Comparison of ENCODE assay signal across 27 cellular contexts in the genomic region with DNA sequence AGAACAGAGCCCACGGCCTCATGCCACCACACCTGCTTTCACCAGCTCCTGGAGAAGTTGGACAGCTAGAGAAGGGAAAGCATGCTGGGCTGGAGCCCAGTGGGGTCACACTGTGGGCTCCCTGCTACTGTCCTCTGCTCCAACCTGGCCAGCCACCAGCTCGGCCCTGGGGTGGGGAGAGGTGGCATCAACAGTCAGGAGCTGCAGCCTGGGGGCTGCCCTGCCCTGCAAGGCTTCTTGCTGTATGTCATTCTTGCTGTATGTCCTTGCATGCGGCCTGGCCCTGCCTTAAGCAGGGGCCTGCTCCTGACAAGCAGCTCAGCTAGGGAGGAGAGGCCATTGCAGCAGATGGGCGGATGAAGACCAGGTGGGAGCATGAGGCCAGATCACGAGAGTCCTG.
"Had no signal": no experiment of that assay in that cellular context is flagged by ENCODE, and none has a peak within 500 bp of the region (broad histone marks: within the 10 kb centered on the region; RNA-seq: fewer than 3 reads in every experiment).

No MANE protein-coding gene starts in this region.

- DNase-seq: stimulated activated CD4-positive, alpha-beta T cell treated with anti-CD3 and anti-CD28 coated beads, Interleukin-2, amount 100 ng/mL, for 48 hours; stimulated activated CD4-positive, alpha-beta T cell treated with anti-CD3 and anti-CD28 coated beads, Interleukin-4, amount 100 ng/mL, for 1 hour; stimulated activated CD4-positive, alpha-beta T cell treated with anti-CD3 and anti-CD28 coated beads, Interleukin-4, amount 100 ng/mL, for 24 hours; stimulated activated CD4-positive, alpha-beta T cell treated with anti-CD3 and anti-CD28 coated beads, Interleukin-4, amount 100 ng/mL, for 4 hours; stimulated activated CD8-positive, alpha-beta memory T cell treated with anti-CD3 and anti-CD28 coated beads, Interleukin-4, amount 100 ng/mL, for 48 hours; stimulated activated naive B cell treated with anti-CD40 and anti-IgM and Interleukin-4, amounts not matched to agents 10 μg/mL and 1 μg/mL and 100 μg/mL, for 72 hours; stimulated activated naive CD4-positive, alpha-beta T cell; stimulated activated naive CD4-positive, alpha-beta T cell treated with Interleukin-2 at 50 U/mL for 16 hours; stimulated activated naive CD8-positive, alpha-beta T cell treated with anti-CD3 and anti-CD28 coated beads, Interleukin-15, amount 100 ng/mL, for 72 hours; stimulated activated naive CD8-positive, alpha-beta T cell treated with anti-CD3 and anti-CD28 coated beads, Interleukin-15, Interleukin-2, amounts not matched to agents 100 U/mL and 50 U/mL, for 24 hours; stomach; substantia nigra; testis; thyroid gland; tibial artery; transverse colon; trophoblast cell; upper lobe of right lung; uterus had no signal

- H3K27me3 ChIP-seq: stomach, suprapubic skin, testis, thyroid gland, tibial artery, tibial nerve, transverse colon, upper lobe of left lung, upper lobe of right lung, uterus, vagina had no signal

- H3K36me3 ChIP-seq: stomach, suprapubic skin, thoracic aorta, thyroid gland, tibial artery, tibial nerve, transverse colon, upper lobe of left lung, upper lobe of right lung, uterus, vagina had no signal

- H3K27ac ChIP-seq: stomach, suprapubic skin, testis, thoracic aorta, thyroid gland, tibial artery, tibial nerve, transverse colon, upper lobe of left lung, upper lobe of right lung, uterus, vagina had no signal

- H3K9me3 ChIP-seq: suprapubic skin, testis, thoracic aorta, thyroid gland, tibial artery, transverse colon, upper lobe of right lung, uterus, vagina had no signal

- H3K27ac Mint-ChIP-seq: stimulated activated memory B cell treated with anti-CD40 and anti-IgM and Interleukin-4, amounts not matched to agents 10 μg/mL and 1 μg/mL and 100 μg/mL, for 72 hours; stimulated activated naive B cell treated with anti-CD40 and anti-IgM and Interleukin-4, amounts not matched to agents 10 μg/mL and 1 μg/mL and 100 μg/mL, for 72 hours; stimulated activated naive CD8-positive, alpha-beta T cell treated with anti-CD3 and anti-CD28 coated beads, Interleukin-15, amount 100 ng/mL, for 72 hours; stimulated activated naive CD8-positive, alpha-beta T cell treated with anti-CD3 and anti-CD28 coated beads, Interleukin-15, Interleukin-2, amounts not matched to agents 100 ng/mL and 50 ng/mL, for 24 hours; type B pancreatic cell had no signal

- H3K4me3 Mint-ChIP-seq: stimulated activated memory B cell treated with anti-CD40 and anti-IgM and Interleukin-4, amounts not matched to agents 10 μg/mL and 1 μg/mL and 100 μg/mL, for 72 hours; stimulated activated naive B cell treated with anti-CD40 and anti-IgM and Interleukin-4, amounts not matched to agents 10 μg/mL and 1 μg/mL and 100 μg/mL, for 72 hours; stimulated activated naive CD8-positive, alpha-beta T cell treated with anti-CD3 and anti-CD28 coated beads, Interleukin-15, amount 100 ng/mL, for 72 hours; stimulated activated naive CD8-positive, alpha-beta T cell treated with anti-CD3 and anti-CD28 coated beads, Interleukin-15, Interleukin-2, amounts not matched to agents 100 ng/mL and 50 ng/mL, for 24 hours; type B pancreatic cell had no signal

- H3K4me1 ChIP-seq: transverse colon, upper lobe of right lung, uterus had no signal

- H3K9me3 Mint-ChIP-seq: stimulated activated naive CD8-positive, alpha-beta T cell treated with anti-CD3 and anti-CD28 coated beads, Interleukin-15, Interleukin-2, amounts not matched to agents 100 ng/mL and 50 ng/mL, for 24 hours had no signal

- ATAC-seq: stimulated activated memory B cell treated with anti-CD40 and anti-IgM and Interleukin-4, amounts not matched to agents 10 μg/mL and 1 μg/mL and 100 μg/mL, for 72 hours; stimulated activated naive B cell treated with anti-CD40 and anti-IgM and Interleukin-4, amounts not matched to agents 10 μg/mL and 1 μg/mL and 100 μg/mL, for 72 hours; stimulated activated naive CD8-positive, alpha-beta T cell treated with anti-CD3 and anti-CD28 coated beads, Interleukin-15, amount 100 ng/mL, for 72 hours; stimulated activated naive CD8-positive, alpha-beta T cell treated with anti-CD3 and anti-CD28 coated beads, Interleukin-15, Interleukin-2, amounts not matched to agents 100 U/mL and 50 U/mL, for 24 hours; upper lobe of right lung had no signal

- H3K36me3 Mint-ChIP-seq: stimulated activated memory B cell treated with anti-CD40 and anti-IgM and Interleukin-4, amounts not matched to agents 10 μg/mL and 1 μg/mL and 100 μg/mL, for 72 hours; stimulated activated naive B cell treated with anti-CD40 and anti-IgM and Interleukin-4, amounts not matched to agents 10 μg/mL and 1 μg/mL and 100 μg/mL, for 72 hours; type B pancreatic cell had no signal

- H3K4me3 ChIP-seq: stomach, suprapubic skin, testis, thoracic aorta, thyroid gland, tibial artery, tibial nerve, transverse colon, upper lobe of left lung, upper lobe of right lung, uterus, vagina had no signal
